ENCODE assay signal across 8 cellular contexts in the genomic region with DNA sequence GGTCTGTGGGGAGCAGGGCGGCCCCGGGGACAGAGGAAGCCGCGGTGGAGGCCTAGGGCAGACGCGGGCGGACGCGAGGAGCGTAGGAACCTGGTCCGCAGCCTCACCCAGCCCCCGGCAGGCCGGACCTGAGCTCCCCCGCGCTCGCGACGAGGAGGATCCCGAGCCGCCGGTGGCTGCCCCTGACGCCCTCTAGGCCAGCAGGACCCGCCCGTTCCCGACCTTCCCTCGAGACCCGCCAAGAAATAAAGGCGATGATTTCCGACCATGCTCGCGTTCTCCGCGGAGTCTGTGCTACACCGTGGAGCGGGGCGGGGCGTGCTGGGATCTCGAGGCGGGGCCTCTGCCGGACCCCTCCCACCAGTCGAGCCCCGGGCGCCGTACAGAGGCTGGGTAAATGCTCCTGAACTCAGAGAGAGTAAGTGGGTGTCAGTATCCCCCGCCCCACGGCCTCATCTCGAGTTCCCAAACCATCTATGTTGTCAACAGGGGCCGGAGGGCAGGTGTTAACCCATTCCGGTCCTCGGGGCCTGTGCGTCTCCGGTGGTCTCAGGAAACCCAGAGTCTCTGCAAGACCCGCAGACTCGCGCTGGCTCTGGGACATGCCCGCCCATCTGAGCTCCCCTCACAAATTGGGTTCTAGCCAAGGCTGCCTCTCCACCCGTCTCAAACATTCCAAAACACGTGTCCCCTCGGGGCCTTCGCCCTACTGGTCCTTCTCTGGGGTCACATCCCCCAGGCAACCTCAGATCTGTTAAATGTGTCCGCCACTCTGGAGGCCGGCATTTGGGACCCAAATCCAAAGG. TPM values are rescaled to one million over a fixed set of nuclear protein-coding genes. Genes with fewer than 3 reads are reported as not detected.
DNase-seq lines count a peak whose midpoint lies in the region; ATAC-seq and TF ChIP-seq lines count a peak whose summit lies in the region.

No MANE protein-coding gene starts in this region.

- peaks cover 0 to 20% of the 10 kb centered on the region in 2 donors for H3K4me1 Mint-ChIP-seq in natural killer cell

- H3K36me3 ChIP-seq in stomach smooth muscle (ENCODE audit: control insufficient read depth in 2 of 2, insufficient read depth in 2 of 2, low read length in 2 of 2): no peaks in the 10 kb centered on the region

- no peaks in the 10 kb centered on the region for H3K9me3 ChIP-seq in stomach smooth muscle (ENCODE audit: control insufficient read depth in 2 of 2, low read length in 2 of 2)

- H3K4me3 Mint-ChIP-seq in natural killer cell: peak overlapping the region; percentile 88

- no peaks in the 10 kb centered on the region for H3K9me3 Mint-ChIP-seq in natural killer cell

- H3K27ac Mint-ChIP-seq in natural killer cell: peak overlapping the region in 1 of 2 donors; percentile 88

- peak overlapping the region in 1 of 2 donors; percentile 61 for H3K9ac ChIP-seq in stomach smooth muscle (ENCODE audit: low read length in 2 of 2)

- intact Hi-C loops in natural killer cell (cut with micrococcal nuclease): loop anchor here (1.0 to 5.0 kb wide), 2 partner anchors 23 to 884 kb away; a partner anchor contains a TSS

- peak; percentile 28 to 58 for DNase-seq in NCI-H524 (lab: John Stamatoyannopoulos, UW)
- DNase-seq in NCI-H524 treated with DMSO at 0.1 percent for 48 hours (lab: John Stamatoyannopoulos, UW): no peak
- DNase-seq in NCI-H526 (lab: John Stamatoyannopoulos, UW): peak; percentile 17 to 76
- DNase-seq in activated CD8-positive, alpha-beta memory T cell treated with anti-CD3 and anti-CD28 coated beads for 1 hour (ENCODE audit: extremely low read depth in 1 of 2, low read depth in 1 of 2): peak; percentile 17 to 64
- no peak for DNase-seq in epithelial cell of prostate (ENCODE audit: low read depth, low spot score)
- DNase-seq in natural killer cell: peak; percentile 66

- peaks cover 15% of the 10 kb centered on the region for H3K4me1 ChIP-seq in stomach smooth muscle (ENCODE audit: control insufficient read depth, insufficient read depth, low read length)

- TF ChIP-seq CTCF in natural killer cell (IDR thresholded peaks at IDR 0.05): no peak

- no peaks in the 10 kb centered on the region for H3K36me3 Mint-ChIP-seq in natural killer cell

- H3K4me3 ChIP-seq in stomach smooth muscle (ENCODE audit: low read length in 2 of 2): peak overlapping the region; percentile 57 to 73

- no peaks in the 10 kb centered on the region for H3K27me3 Mint-ChIP-seq in natural killer cell (ENCODE audit: low read depth in 2 of 2)

- peak overlapping the region; percentile 30 for H3K27ac ChIP-seq in epithelial cell of prostate
- no peak overlapping the region for H3K27ac ChIP-seq in stomach smooth muscle (ENCODE audit: low read length)

- ATAC-seq in HG03045 (IDR thresholded peaks at IDR 0.05; ENCODE audit: unreplicated experiment) (peak; percentile 79), natural killer cell (peak; percentile 71 to 80 (median 75))

- H3K27me3 ChIP-seq in stomach smooth muscle (ENCODE audit: control insufficient read depth in 1 of 2, insufficient read depth in 2 of 2, low read length in 2 of 2): peaks cover 17 to 19% of the 10 kb centered on the region in 2 donors

RNA-seq across cellular contexts. Expression of a gene that starts 13.7 kb away (rescaled TPM):
- total RNA-seq in natural killer cell: 10 to 100 TPM; 12.7 to 15.7 (median 14.4) TPM

RNA-seq across cellular contexts. Expression of a gene that starts 21.9 kb away (rescaled TPM):
- 10 to 100 TPM; 88.6 to 97.8 (median 91.1) TPM for total RNA-seq in natural killer cell

Comparison
In these comparisons a context has a peak if more than half of its experiments do, and no peak if none do; other contexts are left out.
1. DNase-seq: peak in NCI-H524 (2 of 2), NCI-H526 (2 of 2), activated CD8-positive, alpha-beta memory T cell treated with anti-CD3 and anti-CD28 coated beads for 1 hour (2 of 2) and natural killer cell (single experiment); none in NCI-H524 treated with DMSO at 0.1 percent for 48 hours (single experiment) and epithelial cell of prostate (single experiment).